Comparison of ENCODE assay signal across 13 cellular contexts in the genomic region with DNA sequence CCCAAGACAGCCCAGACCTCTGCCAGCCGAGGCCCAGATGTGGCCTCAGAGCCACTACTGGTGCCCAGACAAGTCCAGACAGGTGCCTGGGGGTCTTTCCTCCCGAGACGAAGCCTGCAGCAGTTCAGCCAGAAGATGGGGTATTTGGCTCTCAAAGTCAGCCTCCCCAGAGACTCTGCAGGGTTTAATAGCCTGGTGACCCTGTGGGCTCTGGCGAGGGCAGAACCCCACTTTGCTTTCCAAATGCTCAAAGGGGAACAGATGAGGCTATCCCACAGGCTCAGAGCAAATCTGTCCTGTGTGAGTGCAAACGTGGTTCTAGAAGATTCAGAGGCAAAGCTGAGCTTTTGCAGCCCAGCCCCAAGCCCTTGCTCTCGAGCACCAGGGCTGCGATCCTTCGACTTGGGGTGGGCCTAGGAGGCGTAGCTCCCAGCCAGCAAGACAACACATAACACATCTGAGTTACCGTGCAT.
DNase-seq lines count a peak whose midpoint lies in the region; ATAC-seq and TF ChIP-seq lines count a peak whose summit lies in the region.
"Had no signal": no experiment of that assay in that cellular context is flagged by ENCODE, and none has a peak within 500 bp of the region (broad histone marks: within the 10 kb centered on the region; RNA-seq: fewer than 3 reads in every experiment).

No MANE protein-coding gene starts in this region.

- no peak overlapping the region for H4K8ac ChIP-seq in H9 (replicated peaks; ENCODE audit: insufficient read length, low read depth, low read length)

- ATAC-seq in GM21786 (IDR thresholded peaks at IDR 0.05; ENCODE audit: unreplicated experiment): no peak
- no peak for ATAC-seq in HG03097 (IDR thresholded peaks at IDR 0.05; ENCODE audit: low FRiP score, unreplicated experiment)

- no peak overlapping the region for H3K18ac ChIP-seq in H9 (ENCODE audit: insufficient read length, low read depth, low read length)

- H2BK20ac ChIP-seq in H9 (ENCODE audit: low read depth, low read length, poor library complexity, severe bottlenecking): no peak overlapping the region

- H3K9me3 Mint-ChIP-seq in H9: no peaks in the 10 kb centered on the region; a peak in 1 of 5 replicates

- no peak overlapping the region for H3K23ac ChIP-seq in H9 (ENCODE audit: insufficient read length, low read depth, low read length)

- TF ChIP-seq POLR2A in spleen (IDR thresholded peaks at IDR 0.05): no peak

- no peak overlapping the region for H2AK5ac ChIP-seq in H9 (ENCODE audit: insufficient read length, low read length)

- H3K4me1 ChIP-seq in H9 (ENCODE audit: insufficient read depth, low read length) (peaks cover 4% of the 10 kb centered on the region; the same call in 1 of the 2 replicates), iPS-20b (ENCODE audit: insufficient read depth, low read length) (peaks cover 35% of the 10 kb centered on the region), spleen (peaks cover 0 to 49% (median 40%) of the 10 kb centered on the region in 6 donors)

- H3K9ac ChIP-seq in H9 (ENCODE audit: extremely low read depth, insufficient read length, low read length) (no peak overlapping the region), SU-DHL-6 (ENCODE audit: low read length) (peak overlapping the region; percentile 97), iPS-20b (ENCODE audit: low read depth, low read length) (no peak overlapping the region; the same call in 1 of the 2 replicates)

- peaks cover 0 to 5% (median 3%) of the 10 kb centered on the region in 3 experiments; a peak in 3 of 7 replicates for H3K36me3 Mint-ChIP-seq in H9 (ENCODE audit: insufficient read depth in 1 of 3, low read depth in 3 of 3)
- H3K36me3 Mint-ChIP-seq: activated naive CD8-positive, alpha-beta T cell had no signal

- peaks cover 20% of the 10 kb centered on the region for H3K27me3 Mint-ChIP-seq in H9 (ENCODE audit: low read depth)
- H3K27me3 Mint-ChIP-seq: activated naive CD8-positive, alpha-beta T cell had no signal

- TF ChIP-seq CTCF in H9 (conservative IDR thresholded peaks at IDR 0.05) (no peak), SU-DHL-6 (IDR thresholded peaks at IDR 0.05; ENCODE audit: insufficient read depth, low read length, poor library complexity, severe bottlenecking) (peak; percentile 13), spleen (IDR thresholded peaks at IDR 0.05 in 8 of 11, conservative IDR thresholded peaks at IDR 0.05 in 3 of 11) (no peak)

- H2AFZ ChIP-seq in H9 (ENCODE audit: low read length): no peak overlapping the region
- no peak overlapping the region for H2AFZ ChIP-seq in SU-DHL-6 (ENCODE audit: low read depth, low read length, severe bottlenecking)

- H3K27ac Mint-ChIP-seq in H9: peak overlapping the region; percentile 16 to 90 (median 82); a peak in 4 of 7 replicates
- H3K27ac Mint-ChIP-seq: activated naive CD8-positive, alpha-beta T cell had no signal

- H3K56ac ChIP-seq in H9 (ENCODE audit: insufficient read length, low read depth, low read length): no peak overlapping the region

- no peaks in the 10 kb centered on the region for H4K20me1 ChIP-seq in H9 (ENCODE audit: control insufficient read depth, insufficient read depth, insufficient read length)
- H4K20me1 ChIP-seq in SU-DHL-6 (ENCODE audit: low read depth, low read length): no peaks in the 10 kb centered on the region

- no peak overlapping the region for H4K5ac ChIP-seq in H9 (ENCODE audit: insufficient read length, low read depth, low read length)

- DNase-seq in H9: no peak
- DNase-seq in spleen: peak; percentile 63
- DNase-seq in T-helper 1 cell: no peak
- DNase-seq in GM03348 (ENCODE audit: low spot score): no peak
- DNase-seq: Caco-2, KBM-7, kidney, posterior cingulate gyrus had no signal

- H3K4me2 ChIP-seq in H9 (ENCODE audit: insufficient read depth, insufficient read length, low read length) (no peak overlapping the region), SU-DHL-6 (ENCODE audit: low read depth, low read length, poor library complexity, severe bottlenecking) (peak overlapping the region; percentile 91)

- no peak overlapping the region for H2BK120ac ChIP-seq in H9 (ENCODE audit: low read depth, low read length, poor library complexity, severe bottlenecking)

- no peak overlapping the region for H2BK5ac ChIP-seq in H9 (ENCODE audit: insufficient read length, low read length)

- intact Hi-C loops in spleen (cut with DNase I; ENCODE audit: low total_unique reads): no loop called here

- H3K27me3 ChIP-seq in H9 (ENCODE audit: insufficient read depth, low read length): no peaks in the 10 kb centered on the region
- no peaks in the 10 kb centered on the region for H3K27me3 ChIP-seq in SU-DHL-6 (ENCODE audit: low read length)
- peaks cover 16% of the 10 kb centered on the region; the same call in 1 of the 2 replicates for H3K27me3 ChIP-seq in iPS-20b (ENCODE audit: insufficient read depth, low read length)
- H3K27me3 ChIP-seq in spleen (replicated peaks in 1 of 7): peaks cover 0 to 25% (median 17%) of the 10 kb centered on the region in 7 donors

- no peak overlapping the region for H3K4ac ChIP-seq in H9 (ENCODE audit: low read depth, low read length)

- 0 out of 2 replicates have a peak overlapping the region, but pooled peaks have one; percentile 4 for H3K14ac ChIP-seq in H9 (ENCODE audit: insufficient read depth, low read length)

- H2BK12ac ChIP-seq in H9 (ENCODE audit: insufficient read length, low read depth, low read length): no peak overlapping the region

- H3K23me2 ChIP-seq in H9 (ENCODE audit: insufficient read length, low read depth, low read length, poor library complexity, severe bottlenecking): peaks cover 12% of the 10 kb centered on the region

- no peaks in the 10 kb centered on the region for H3K36me3 ChIP-seq in SU-DHL-6 (ENCODE audit: low read length)
- H3K36me3 ChIP-seq in iPS-20b (ENCODE audit: insufficient read depth, low read depth, low read length): no peaks in the 10 kb centered on the region
- no peaks in the 10 kb centered on the region for H3K36me3 ChIP-seq in spleen

- H3K9me3 ChIP-seq in H9 (ENCODE audit: control insufficient read depth, low read depth, low read length) (no peaks in the 10 kb centered on the region), SU-DHL-6 (ENCODE audit: insufficient read depth, low read length) (no peaks in the 10 kb centered on the region), iPS-20b (ENCODE audit: insufficient read depth, low read depth, low read length) (no peaks in the 10 kb centered on the region; the same call in 1 of the 2 replicates), spleen (no peaks in the 10 kb centered on the region)
- H3K9me3 ChIP-seq: Caco-2 had no signal

- peak overlapping the region; percentile 86 for H3K4me3 ChIP-seq in SU-DHL-6 (ENCODE audit: insufficient read depth, low read length, poor library complexity, severe bottlenecking)
- no peak overlapping the region for H3K4me3 ChIP-seq in iPS-20b (ENCODE audit: low read length)
- H3K4me3 ChIP-seq in spleen: no peak overlapping the region

- no peak overlapping the region for H2BK15ac ChIP-seq in H9 (ENCODE audit: low read depth, low read length)

- WGBS in H9 (ENCODE audit: extremely low coverage, insufficient read length, low lambda C conversion rate): no CpG with 5 or more reads among the region's 10 CpGs
- 81 to 90% (median 87%) methylated on average over 7 to 10 of the region's 10 CpGs for WGBS in spleen, 5 donors

- H3K27ac ChIP-seq in H9 (ENCODE audit: insufficient read length, low read depth, low read length): no peak overlapping the region
- peak overlapping the region; percentile 95 for H3K27ac ChIP-seq in SU-DHL-6 (ENCODE audit: low read depth, low read length)
- peak overlapping the region; percentile 61 for H3K27ac ChIP-seq in iPS-20b (ENCODE audit: low read length)
- H3K27ac ChIP-seq in spleen: no peak overlapping the region

- no peaks in the 10 kb centered on the region for H3K79me1 ChIP-seq in H9 (ENCODE audit: insufficient read depth, low read depth, low read length, poor library complexity, severe bottlenecking)

- H3K4me1 Mint-ChIP-seq in H9: peaks cover 63 to 69% of the 10 kb centered on the region in 2 experiments

- no peak overlapping the region for H3T11ph ChIP-seq in H9 (ENCODE audit: low read length)

- peaks cover 62% of the 10 kb centered on the region for H3F3A ChIP-seq in SU-DHL-6 (ENCODE audit: insufficient read depth)

- H3K4me3 Mint-ChIP-seq in H9: peak overlapping the region in 1 of 2 experiments; percentile 50; a peak in 2 of 5 replicates
- H3K4me3 Mint-ChIP-seq: activated naive CD8-positive, alpha-beta T cell had no signal

- H3K9me2 ChIP-seq in SU-DHL-6 (replicated peaks; ENCODE audit: insufficient read depth, low read length): no peaks in the 10 kb centered on the region

- H3K79me2 ChIP-seq in H9 (ENCODE audit: insufficient read depth, low read length): peaks cover 4% of the 10 kb centered on the region; the same call in 1 of the 2 replicates
- H3K79me2 ChIP-seq in SU-DHL-6 (ENCODE audit: insufficient read depth, low read length): peaks cover 99% of the 10 kb centered on the region

- no peak overlapping the region for H4K91ac ChIP-seq in H9 (ENCODE audit: insufficient read length, low read depth, low read length)

Comparison
In these comparisons a context has a peak if more than half of its experiments do, and no peak if none do; other contexts are left out.
1. H3K27ac ChIP-seq: peak in SU-DHL-6 (single experiment) and iPS-20b (single experiment); none in H9 (single experiment) and spleen (0 of 8).